ENCODE assay signal across 22 cellular contexts in the genomic region with DNA sequence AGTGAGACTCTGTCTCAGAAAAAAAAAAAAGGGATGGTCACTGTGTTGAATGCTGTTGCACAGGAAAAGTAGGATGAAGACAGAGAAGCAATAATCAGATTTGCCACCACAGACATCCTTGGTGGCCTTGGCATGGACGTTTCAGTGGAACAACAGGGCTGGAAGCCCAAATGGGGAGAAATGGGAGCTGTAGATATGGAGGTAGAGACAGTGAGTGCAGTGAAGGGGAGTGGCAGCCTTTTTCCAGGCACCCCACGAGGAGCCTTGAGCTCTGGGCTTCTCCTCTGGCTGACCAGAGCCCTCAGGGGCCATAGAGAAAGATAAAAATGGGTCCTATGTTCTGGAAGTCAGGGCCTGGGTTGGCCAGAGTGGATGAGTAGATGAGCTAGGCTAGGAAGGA.
"Had no signal": no experiment of that assay in that cellular context is flagged by ENCODE, and none has a peak within 500 bp of the region (broad histone marks: within the 10 kb centered on the region; RNA-seq: fewer than 3 reads in every experiment).

No MANE protein-coding gene starts in this region.

- H3K4me1 ChIP-seq: esophagus squamous epithelium, prostate gland, SJSA1 had no signal

- H3K36me3 Mint-ChIP-seq: activated naive CD4-positive, alpha-beta T cell treated with anti-CD3 and anti-CD28 coated beads, Interleukin-2, amount 50 U/mL, for 24 hours; memory B cell; naive thymus-derived CD4-positive, alpha-beta T cell; neural progenitor cell had no signal

- H3K4me3 ChIP-seq: esophagus squamous epithelium, neural progenitor cell, prostate gland, right atrium auricular region, SJSA1, suprapubic skin, upper lobe of left lung had no signal

- H3K4me3 Mint-ChIP-seq: activated B cell treated with CpG ODN at 0.5 μM for 24 hours; activated CD8-positive, alpha-beta T cell treated with anti-CD3 and anti-CD28 coated beads for 36 hours; activated naive CD4-positive, alpha-beta T cell treated with anti-CD3 and anti-CD28 coated beads, Interleukin-2, amount 50 U/mL, for 24 hours; dendritic cell treated with granulocyte-macrophage colony-stimulating factor and Interleukin-4, amounts not matched to agents 40 ng/mL and 50 ng/mL, for 4 days; immature natural killer cell; memory B cell; naive thymus-derived CD4-positive, alpha-beta T cell; neural progenitor cell; stimulated activated naive CD8-positive, alpha-beta T cell treated with anti-CD3 and anti-CD28 coated beads, Interleukin-15, amount 100 ng/mL, for 72 hours had no signal

- H3K27ac ChIP-seq: esophagus squamous epithelium, neural progenitor cell, prostate gland, right atrium auricular region, SJSA1, suprapubic skin, upper lobe of left lung had no signal

- H3K27me3 Mint-ChIP-seq: activated CD8-positive, alpha-beta T cell treated with anti-CD3 and anti-CD28 coated beads for 36 hours; activated naive CD4-positive, alpha-beta T cell treated with anti-CD3 and anti-CD28 coated beads, Interleukin-2, amount 50 U/mL, for 24 hours had no signal

- H3K9me3 ChIP-seq: esophagus squamous epithelium, prostate gland, right atrium auricular region, SJSA1, suprapubic skin, upper lobe of left lung had no signal

- ATAC-seq: activated CD8-positive, alpha-beta T cell treated with anti-CD3 and anti-CD28 coated beads for 36 hours; naive thymus-derived CD4-positive, alpha-beta T cell; stimulated activated naive CD8-positive, alpha-beta T cell treated with anti-CD3 and anti-CD28 coated beads, Interleukin-15, amount 100 ng/mL, for 72 hours had no signal

- H3K36me3 ChIP-seq: esophagus squamous epithelium, neural progenitor cell, prostate gland, right atrium auricular region, SJSA1, suprapubic skin, upper lobe of left lung had no signal

- H3K9me3 Mint-ChIP-seq: activated B cell treated with CpG ODN at 0.5 μM for 24 hours; activated CD8-positive, alpha-beta T cell treated with anti-CD3 and anti-CD28 coated beads for 36 hours; activated naive CD4-positive, alpha-beta T cell treated with anti-CD3 and anti-CD28 coated beads, Interleukin-2, amount 50 U/mL, for 24 hours; activated T-helper 2 cell treated with anti-CD3 and anti-CD28 coated beads, Interferon-gamma antibody, Interleukin-2, Interleukin-4, amounts not matched to agents 10 μg/mL and 5 μg/mL and 100 μg/mL, durations not matched to agents 14 hours and 24 hours and 36 hours; dendritic cell treated with granulocyte-macrophage colony-stimulating factor and Interleukin-4, amounts not matched to agents 40 ng/mL and 50 ng/mL, for 4 days; memory B cell; naive thymus-derived CD4-positive, alpha-beta T cell; neural progenitor cell; stimulated activated naive CD8-positive, alpha-beta T cell treated with anti-CD3 and anti-CD28 coated beads, Interleukin-15, amount 100 ng/mL, for 72 hours had no signal

- DNase-seq: activated B cell treated with CpG ODN at 0.5 μM for 24 hours; activated CD4-positive, alpha-beta T cell treated with anti-CD3 and anti-CD28 coated beads for 4 hours; activated CD8-positive, alpha-beta T cell treated with anti-CD3 and anti-CD28 coated beads for 36 hours; cerebellar nuclear complex; effector CD8-positive, alpha-beta T cell; esophagus squamous epithelium; immature natural killer cell; naive thymus-derived CD4-positive, alpha-beta T cell; small intestine; stimulated activated CD4-positive, alpha-beta T cell treated with anti-CD3 and anti-CD28 coated beads, Interleukin-15, amount 100 ng/mL, for 24 hours; stimulated activated CD4-positive, alpha-beta T cell treated with anti-CD3 and anti-CD28 coated beads, Interleukin-2, amount 100 ng/mL, for 48 hours; upper lobe of left lung had no signal

- H3K27me3 ChIP-seq: esophagus squamous epithelium, neural progenitor cell, right atrium auricular region, suprapubic skin, upper lobe of left lung had no signal

- H3K27ac Mint-ChIP-seq: activated B cell treated with CpG ODN at 0.5 μM for 24 hours; activated CD8-positive, alpha-beta T cell treated with anti-CD3 and anti-CD28 coated beads for 36 hours; activated naive CD4-positive, alpha-beta T cell treated with anti-CD3 and anti-CD28 coated beads, Interleukin-2, amount 50 U/mL, for 24 hours; activated T-helper 2 cell treated with anti-CD3 and anti-CD28 coated beads, Interferon-gamma antibody, Interleukin-2, Interleukin-4, amounts not matched to agents 10 μg/mL and 5 μg/mL and 100 μg/mL, durations not matched to agents 14 hours and 24 hours and 36 hours; dendritic cell treated with granulocyte-macrophage colony-stimulating factor and Interleukin-4, amounts not matched to agents 40 ng/mL and 50 ng/mL, for 4 days; memory B cell had no signal
